1 cellular context compared by ENCODE assay signal in genomic region chr20:2840138-2840966, GRCh38.
TF ChIP-seq lines count a peak whose summit lies in the region.

Gene PCED1A (minus strand): TSS chr20:2840655. CDS start chr20:2839912, 743 bp downstream.
Gene VPS16 (plus strand): TSS chr20:2840745. CDS start chr20:2840775, 30 bp downstream.

TF ChIP-seq in GM12878, 131 proteins besides CTCF, POLR2A, EP300 and RAD21 (continued from another document and continues in another):
- TF ChIP-seq ELK1 (IDR thresholded peaks at IDR 0.05; ENCODE audit: low read depth, low read length) (peak; percentile 84), BHLHE40 (IDR thresholded peaks at IDR 0.05; ENCODE audit: borderline replicate concordance in 1 of 2, low read depth in 2 of 2, low read length in 1 of 2) (peak; percentile 59 to 91; a peak in 3 of 4 replicates), ATF3 (IDR thresholded peaks at IDR 0.05; ENCODE audit: borderline replicate concordance, extremely low read depth, low read depth, low read length) (peak; percentile 85; the same call in 1 of the 2 replicates), CEBPZ (IDR thresholded peaks at IDR 0.05; ENCODE audit: low read depth, low read length) (no peak), CHD1 (IDR thresholded peaks at IDR 0.05; ENCODE audit: low read depth, low read length) (no peak), CBX5 (IDR thresholded peaks at IDR 0.05; ENCODE audit: low read depth) (no peak), ZNF217 (IDR thresholded peaks at IDR 0.05) (no peak), ZSCAN29 (IDR thresholded peaks at IDR 0.05) (no peak), NKRF (conservative IDR thresholded peaks at IDR 0.05) (peak; percentile 37; the same call in 1 of the 2 replicates), HDAC6 (IDR thresholded peaks at IDR 0.05; ENCODE audit: unreplicated experiment) (no peak), LARP7 (IDR thresholded peaks at IDR 0.05) (peak; percentile 90), USF1 (IDR thresholded peaks at IDR 0.05; ENCODE audit: borderline replicate concordance, extremely low read length, insufficient read depth, low read depth, low read length) (peak; percentile 99), REST (IDR thresholded peaks at IDR 0.05; ENCODE audit: low read depth, low read length) (no peak), TCF12 (IDR thresholded peaks at IDR 0.05; ENCODE audit: low read depth, low read length) (peak; percentile 80), TCF3 (IDR thresholded peaks at IDR 0.05; ENCODE audit: borderline replicate concordance, insufficient read depth, low read depth, low read length) (peak; percentile 81), JUND (IDR thresholded peaks at IDR 0.05; ENCODE audit: low read depth, low read length) (no peak), ZBED1 (IDR thresholded peaks at IDR 0.05; ENCODE audit: borderline replicate concordance) (no peak), SIN3A (IDR thresholded peaks at IDR 0.05; ENCODE audit: low read depth, low read length) (no peak; the same call in 1 of the 2 replicates), ATF7 (IDR thresholded peaks at IDR 0.05; ENCODE audit: low read depth) (no peak), CUX1 (IDR thresholded peaks at IDR 0.05; ENCODE audit: insufficient replicate concordance, low read depth, low read length) (no peak), YBX1 (IDR thresholded peaks at IDR 0.05) (no peak), USF2 (IDR thresholded peaks at IDR 0.05; ENCODE audit: borderline replicate concordance, low read depth, low read length) (peak; percentile 95), RB1 (IDR thresholded peaks at IDR 0.05; ENCODE audit: borderline replicate concordance) (peak; percentile 53; the same call in 1 of the 2 replicates), MTA3 (IDR thresholded peaks at IDR 0.05; ENCODE audit: borderline replicate concordance, low read length) (no peak), ZBTB33 (IDR thresholded peaks at IDR 0.05) (no peak), CREM (IDR thresholded peaks at IDR 0.05; ENCODE audit: low read depth) (no peak; the same call in 1 of the 2 replicates), WRNIP1 (IDR thresholded peaks at IDR 0.05; ENCODE audit: borderline replicate concordance, low read depth, low read length) (no peak), EGR1 (IDR thresholded peaks at IDR 0.05; ENCODE audit: borderline replicate concordance in 1 of 2, low read depth in 2 of 2, low read length in 2 of 2) (peak in 1 of 2 experiments; percentile 22; a peak in 2 of 3 replicates)
